Comparison of ENCODE assay signal across 1 cellular context in the genomic region with DNA sequence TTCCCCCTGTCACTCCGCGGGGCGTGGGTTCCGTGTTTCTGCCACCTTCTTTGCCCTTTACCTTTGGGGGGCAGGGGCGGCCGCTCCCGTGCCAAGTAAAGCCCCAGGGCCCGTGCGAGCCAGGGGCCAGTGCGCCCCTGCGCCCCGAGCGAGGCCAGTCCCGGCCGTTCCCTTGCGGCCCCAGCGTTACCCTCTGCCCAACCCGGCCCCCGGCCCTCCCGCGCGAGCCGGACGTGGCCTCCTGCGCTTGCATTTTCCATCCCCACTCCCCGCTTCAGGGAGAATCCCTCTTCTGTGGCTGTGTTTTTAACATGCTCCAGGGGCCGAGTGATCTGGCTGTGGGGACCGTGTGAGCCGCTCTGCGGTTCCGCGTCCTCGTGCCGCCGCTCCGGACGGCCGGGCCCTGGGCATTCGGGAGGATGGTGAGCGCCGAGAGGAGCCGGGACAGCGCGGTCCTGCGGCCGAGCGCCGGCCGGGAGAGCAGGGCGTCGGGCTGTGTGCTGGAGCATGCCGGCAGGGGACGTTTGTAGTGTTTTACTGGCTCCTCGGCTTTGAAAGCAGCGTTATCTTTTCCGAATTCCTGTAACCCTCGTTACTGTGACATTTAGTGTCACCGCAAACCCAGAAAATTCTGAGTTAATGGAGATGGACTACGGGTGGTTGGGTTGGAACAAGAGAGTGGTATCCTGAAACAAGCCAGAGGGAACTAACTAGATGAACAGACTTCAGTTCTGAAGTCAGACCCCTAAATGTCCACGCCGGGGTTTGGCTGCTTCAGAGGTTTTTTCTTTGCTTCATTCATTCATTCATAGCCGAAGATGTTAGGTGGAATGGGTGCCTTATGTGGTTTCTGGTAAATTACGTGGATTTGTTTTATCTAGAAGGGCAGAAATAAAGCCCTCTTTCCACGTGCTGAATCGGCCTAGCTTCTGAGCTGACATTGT.
A peak's percentile ranks its signal among the peaks of the same experiment; 100 is the strongest.
TF ChIP-seq lines count a peak whose summit lies in the region.

No MANE protein-coding gene starts in this region.

TF ChIP-seq in HepG2, 621 proteins besides CTCF, POLR2A, EP300 and RAD21 (continued from another document and continues in another):
- TF ChIP-seq ARID4A (CRISPR knock-in tag; IDR thresholded peaks at IDR 0.05; ENCODE audit: borderline replicate concordance) (peak; percentile 63), ZC3H4 (CRISPR knock-in tag; IDR thresholded peaks at IDR 0.05; ENCODE audit: borderline replicate concordance) (no peak), ZNF30 (CRISPR knock-in tag; IDR thresholded peaks at IDR 0.05) (no peak), PAF1 (CRISPR knock-in tag; IDR thresholded peaks at IDR 0.05) (no peak), MEIS2 (CRISPR knock-in tag; IDR thresholded peaks at IDR 0.05) (no peak), HNRNPK (IDR thresholded peaks at IDR 0.05; ENCODE audit: low read depth, low read length, poor library complexity, severe bottlenecking) (no peak), ZNF670 (CRISPR knock-in tag; IDR thresholded peaks at IDR 0.05; ENCODE audit: borderline replicate concordance) (no peak), TCF7L2 (IDR thresholded peaks at IDR 0.05; ENCODE audit: low read depth, low read length) (no peak), THYN1 (CRISPR knock-in tag; IDR thresholded peaks at IDR 0.05; ENCODE audit: borderline replicate concordance, low read depth) (no peak), NPAS2 (CRISPR knock-in tag; IDR thresholded peaks at IDR 0.05; ENCODE audit: borderline replicate concordance) (no peak), ZMAT5 (CRISPR knock-in tag; IDR thresholded peaks at IDR 0.05; ENCODE audit: borderline replicate concordance, low read depth) (no peak), SP5 (CRISPR knock-in tag; IDR thresholded peaks at IDR 0.05; ENCODE audit: borderline replicate concordance, low read depth) (no peak), ZBTB43 (CRISPR knock-in tag; conservative IDR thresholded peaks at IDR 0.05) (no peak), ZNF282 (IDR thresholded peaks at IDR 0.05; ENCODE audit: partially characterized antibody) (no peak), ZNF138 (CRISPR knock-in tag; IDR thresholded peaks at IDR 0.05; ENCODE audit: low read depth) (no peak; the same call in 1 of the 2 replicates), TCF7 (IDR thresholded peaks at IDR 0.05; ENCODE audit: low read depth) (no peak), ZNF674 (CRISPR knock-in tag; IDR thresholded peaks at IDR 0.05; ENCODE audit: low read depth) (no peak), PCBP1 (IDR thresholded peaks at IDR 0.05; ENCODE audit: borderline replicate concordance, low read depth, low read length) (no peak), CEBPG (CRISPR knock-in tag; IDR thresholded peaks at IDR 0.05) (no peak), ZNF232 (CRISPR knock-in tag; IDR thresholded peaks at IDR 0.05; ENCODE audit: borderline replicate concordance) (no peak; the same call in 1 of the 2 replicates), DPF2 (CRISPR knock-in tag; IDR thresholded peaks at IDR 0.05; ENCODE audit: borderline replicate concordance, low read depth) (no peak), NKX3-1 (CRISPR knock-in tag; IDR thresholded peaks at IDR 0.05) (0 out of 2 replicates have a peak, but pooled peaks have one; percentile 29), ZMYM4 (CRISPR knock-in tag; IDR thresholded peaks at IDR 0.05) (0 out of 2 replicates have a peak, but pooled peaks have one; percentile 27), TFDP2 (CRISPR knock-in tag; IDR thresholded peaks at IDR 0.05) (peak; percentile 15; the same call in 1 of the 2 replicates), ZNF768 (CRISPR knock-in tag; IDR thresholded peaks at IDR 0.05) (0 out of 2 replicates have a peak, but pooled peaks have one; percentile 32), KDM1A (CRISPR knock-in tag; IDR thresholded peaks at IDR 0.05) (no peak), ZNF703 (CRISPR knock-in tag; IDR thresholded peaks at IDR 0.05; ENCODE audit: borderline replicate concordance) (no peak), ZIK1 (CRISPR knock-in tag; IDR thresholded peaks at IDR 0.05; ENCODE audit: borderline replicate concordance, low read depth) (no peak), RFXANK (CRISPR knock-in tag; IDR thresholded peaks at IDR 0.05) (no peak), ZFY (CRISPR knock-in tag; IDR thresholded peaks at IDR 0.05) (no peak; the same call in 1 of the 2 replicates), PHF21A (CRISPR knock-in tag; IDR thresholded peaks at IDR 0.05) (no peak), RBFOX2 (IDR thresholded peaks at IDR 0.05; ENCODE audit: low read depth, low read length) (peak; percentile 25; the same call in 1 of the 2 replicates), FOXM1 (CRISPR knock-in tag; IDR thresholded peaks at IDR 0.05) (no peak), ZNF296 (CRISPR knock-in tag; conservative IDR thresholded peaks at IDR 0.05) (no peak), ZNF180 (CRISPR knock-in tag; IDR thresholded peaks at IDR 0.05; ENCODE audit: borderline replicate concordance, low read depth) (no peak), ZNF274 (CRISPR knock-in tag; IDR thresholded peaks at IDR 0.05) (no peak), EEA1 (CRISPR knock-in tag; IDR thresholded peaks at IDR 0.05; ENCODE audit: borderline replicate concordance) (no peak; the same call in 1 of the 2 replicates), RXRB (CRISPR knock-in tag; IDR thresholded peaks at IDR 0.05; ENCODE audit: borderline replicate concordance) (peak; percentile 27; the same call in 1 of the 2 replicates), ZMAT3 (CRISPR knock-in tag; conservative IDR thresholded peaks at IDR 0.05) (no peak), SSRP1 (CRISPR knock-in tag; IDR thresholded peaks at IDR 0.05) (no peak), CBFB (CRISPR knock-in tag; IDR thresholded peaks at IDR 0.05) (no peak), SRY (CRISPR knock-in tag; IDR thresholded peaks at IDR 0.05) (0 out of 2 replicates have a peak, but pooled peaks have one; percentile 49), JUND (CRISPR knock-in tag; IDR thresholded peaks at IDR 0.05) (no peak)
- TF ChIP-seq, protein P1, sequence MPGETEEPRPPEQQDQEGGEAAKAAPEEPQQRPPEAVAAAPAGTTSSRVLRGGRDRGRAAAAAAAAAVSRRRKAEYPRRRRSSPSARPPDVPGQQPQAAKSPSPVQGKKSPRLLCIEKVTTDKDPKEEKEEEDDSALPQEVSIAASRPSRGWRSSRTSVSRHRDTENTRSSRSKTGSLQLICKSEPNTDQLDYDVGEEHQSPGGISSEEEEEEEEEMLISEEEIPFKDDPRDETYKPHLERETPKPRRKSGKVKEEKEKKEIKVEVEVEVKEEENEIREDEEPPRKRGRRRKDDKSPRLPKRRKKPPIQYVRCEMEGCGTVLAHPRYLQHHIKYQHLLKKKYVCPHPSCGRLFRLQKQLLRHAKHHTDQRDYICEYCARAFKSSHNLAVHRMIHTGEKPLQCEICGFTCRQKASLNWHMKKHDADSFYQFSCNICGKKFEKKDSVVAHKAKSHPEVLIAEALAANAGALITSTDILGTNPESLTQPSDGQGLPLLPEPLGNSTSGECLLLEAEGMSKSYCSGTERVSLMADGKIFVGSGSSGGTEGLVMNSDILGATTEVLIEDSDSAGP (CRISPR knock-in tag; IDR thresholded peaks at IDR 0.05; ENCODE audit: borderline replicate concordance) = peak; percentile 67; the same call in 1 of the 2 replicates
- TF ChIP-seq, protein P2, sequence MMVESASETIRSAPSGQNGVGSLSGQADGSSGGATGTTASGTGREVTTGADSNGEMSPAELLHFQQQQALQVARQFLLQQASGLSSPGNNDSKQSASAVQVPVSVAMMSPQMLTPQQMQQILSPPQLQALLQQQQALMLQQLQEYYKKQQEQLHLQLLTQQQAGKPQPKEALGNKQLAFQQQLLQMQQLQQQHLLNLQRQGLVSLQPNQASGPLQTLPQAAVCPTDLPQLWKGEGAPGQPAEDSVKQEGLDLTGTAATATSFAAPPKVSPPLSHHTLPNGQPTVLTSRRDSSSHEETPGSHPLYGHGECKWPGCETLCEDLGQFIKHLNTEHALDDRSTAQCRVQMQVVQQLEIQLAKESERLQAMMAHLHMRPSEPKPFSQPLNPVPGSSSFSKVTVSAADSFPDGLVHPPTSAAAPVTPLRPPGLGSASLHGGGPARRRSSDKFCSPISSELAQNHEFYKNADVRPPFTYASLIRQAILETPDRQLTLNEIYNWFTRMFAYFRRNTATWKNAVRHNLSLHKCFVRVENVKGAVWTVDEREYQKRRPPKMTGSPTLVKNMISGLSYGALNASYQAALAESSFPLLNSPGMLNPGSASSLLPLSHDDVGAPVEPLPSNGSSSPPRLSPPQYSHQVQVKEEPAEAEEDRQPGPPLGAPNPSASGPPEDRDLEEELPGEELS (CRISPR knock-in tag; IDR thresholded peaks at IDR 0.05) = no peak
- TF ChIP-seq, protein P3, sequence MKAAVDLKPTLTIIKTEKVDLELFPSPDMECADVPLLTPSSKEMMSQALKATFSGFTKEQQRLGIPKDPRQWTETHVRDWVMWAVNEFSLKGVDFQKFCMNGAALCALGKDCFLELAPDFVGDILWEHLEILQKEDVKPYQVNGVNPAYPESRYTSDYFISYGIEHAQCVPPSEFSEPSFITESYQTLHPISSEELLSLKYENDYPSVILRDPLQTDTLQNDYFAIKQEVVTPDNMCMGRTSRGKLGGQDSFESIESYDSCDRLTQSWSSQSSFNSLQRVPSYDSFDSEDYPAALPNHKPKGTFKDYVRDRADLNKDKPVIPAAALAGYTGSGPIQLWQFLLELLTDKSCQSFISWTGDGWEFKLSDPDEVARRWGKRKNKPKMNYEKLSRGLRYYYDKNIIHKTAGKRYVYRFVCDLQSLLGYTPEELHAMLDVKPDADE (CRISPR knock-in tag; IDR thresholded peaks at IDR 0.05) = no peak
- TF ChIP-seq, protein P4, sequence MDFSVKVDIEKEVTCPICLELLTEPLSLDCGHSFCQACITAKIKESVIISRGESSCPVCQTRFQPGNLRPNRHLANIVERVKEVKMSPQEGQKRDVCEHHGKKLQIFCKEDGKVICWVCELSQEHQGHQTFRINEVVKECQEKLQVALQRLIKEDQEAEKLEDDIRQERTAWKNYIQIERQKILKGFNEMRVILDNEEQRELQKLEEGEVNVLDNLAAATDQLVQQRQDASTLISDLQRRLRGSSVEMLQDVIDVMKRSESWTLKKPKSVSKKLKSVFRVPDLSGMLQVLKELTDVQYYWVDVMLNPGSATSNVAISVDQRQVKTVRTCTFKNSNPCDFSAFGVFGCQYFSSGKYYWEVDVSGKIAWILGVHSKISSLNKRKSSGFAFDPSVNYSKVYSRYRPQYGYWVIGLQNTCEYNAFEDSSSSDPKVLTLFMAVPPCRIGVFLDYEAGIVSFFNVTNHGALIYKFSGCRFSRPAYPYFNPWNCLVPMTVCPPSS (IDR thresholded peaks at IDR 0.05) = no peak
- TF ChIP-seq, protein P5, sequence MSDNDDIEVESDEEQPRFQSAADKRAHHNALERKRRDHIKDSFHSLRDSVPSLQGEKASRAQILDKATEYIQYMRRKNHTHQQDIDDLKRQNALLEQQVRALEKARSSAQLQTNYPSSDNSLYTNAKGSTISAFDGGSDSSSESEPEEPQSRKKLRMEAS (IDR thresholded peaks at IDR 0.05) = peak; percentile 39; the same call in 1 of the 2 replicates
- TF ChIP-seq, protein P6, sequence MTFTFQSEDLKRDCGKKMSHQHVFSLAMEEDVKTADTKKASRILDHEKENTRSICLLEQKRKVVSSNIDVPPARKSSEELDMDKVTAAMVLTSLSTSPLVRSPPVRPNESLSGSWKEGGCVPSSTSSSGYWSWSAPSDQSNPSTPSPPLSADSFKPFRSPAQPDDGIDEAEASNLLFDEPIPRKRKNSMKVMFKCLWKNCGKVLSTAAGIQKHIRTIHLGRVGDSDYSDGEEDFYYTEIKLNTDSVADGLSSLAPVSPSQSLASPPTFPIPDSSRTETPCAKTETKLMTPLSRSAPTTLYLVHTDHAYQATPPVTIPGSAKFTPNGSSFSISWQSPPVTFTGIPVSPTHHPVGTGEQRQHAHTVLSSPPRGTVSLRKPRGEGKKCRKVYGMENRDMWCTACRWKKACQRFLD (CRISPR knock-in tag; IDR thresholded peaks at IDR 0.05; ENCODE audit: borderline replicate concordance) = no peak
